16 cellular contexts compared by ENCODE assay signal in genomic region chr18:10040287-10041011, GRCh38.
DNase-seq lines count a peak whose midpoint lies in the region; ATAC-seq, FAIRE-seq and TF ChIP-seq lines count a peak whose summit lies in the region.
"Had no signal": no experiment of that assay in that cellular context is flagged by ENCODE, and none has a peak within 500 bp of the region (broad histone marks: within the 10 kb centered on the region; RNA-seq: fewer than 3 reads in every experiment).

No MANE protein-coding gene starts in this region.

- no peak overlapping the region for H3K9ac ChIP-seq in duodenal mucosa (ENCODE audit: low read depth in 1 of 2, low read length in 2 of 2)

- ATAC-seq in left lung = peak; percentile 70
- no peak for ATAC-seq in GM21723 (IDR thresholded peaks at IDR 0.05; ENCODE audit: unreplicated experiment)

- H3K4me1 ChIP-seq in duodenal mucosa (ENCODE audit: control insufficient read depth in 1 of 2, insufficient read depth in 2 of 2, low read length in 2 of 2) = no peaks in the 10 kb centered on the region
- H3K4me1 ChIP-seq in left lung = peaks cover 0 to 4% of the 10 kb centered on the region in 2 donors
- no peaks in the 10 kb centered on the region for H3K4me1 ChIP-seq in small intestine (ENCODE audit: control insufficient read depth in 2 of 2, insufficient read depth in 1 of 2, low read depth in 1 of 2, low read length in 1 of 2)

- intact Hi-C loops in left lung (cut with DNase I) = no loop called here

- WGBS in small intestine, 3 donors = 35 to 50% (median 39%) methylated on average over 4 of the region's 4 CpGs

- H3K27ac ChIP-seq in duodenal mucosa (ENCODE audit: low read depth, low read length) (peak overlapping the region; percentile 16), left lung (peak overlapping the region; percentile 23 to 44), small intestine (ENCODE audit: low read depth in 1 of 2, low read length in 1 of 2) (peak overlapping the region in 1 of 2 donors; percentile 64)
- H3K27ac ChIP-seq: HL-60 had no signal

- peaks cover 2 to 8% of the 10 kb centered on the region in 2 donors for H3K9me3 ChIP-seq in duodenal mucosa (ENCODE audit: control insufficient read depth in 1 of 2, low read length in 2 of 2)
- peaks cover 0 to 32% of the 10 kb centered on the region in 2 donors for H3K9me3 ChIP-seq in left lung
- no peaks in the 10 kb centered on the region for H3K9me3 ChIP-seq in small intestine (ENCODE audit: control insufficient read depth, low read depth)

- H3K4me3 ChIP-seq in duodenal mucosa (ENCODE audit: low read depth in 1 of 2, low read length in 2 of 2) (no peak overlapping the region), left lung (no peak overlapping the region), small intestine (ENCODE audit: low read depth in 1 of 2, low read length in 2 of 2) (no peak overlapping the region)

- H3K36me3 ChIP-seq in duodenal mucosa (ENCODE audit: control insufficient read depth in 1 of 2, insufficient read depth in 2 of 2, low read length in 2 of 2) (no peaks in the 10 kb centered on the region), left lung (no peaks in the 10 kb centered on the region), small intestine (ENCODE audit: control insufficient read depth in 2 of 2, insufficient read depth in 2 of 2, low read length in 2 of 2) (no peaks in the 10 kb centered on the region)

- H3K27me3 ChIP-seq in duodenal mucosa (ENCODE audit: control insufficient read depth in 1 of 2, insufficient read depth in 2 of 2, low read length in 2 of 2) = no peaks in the 10 kb centered on the region
- H3K27me3 ChIP-seq in left lung = no peaks in the 10 kb centered on the region
- H3K27me3 ChIP-seq in small intestine (ENCODE audit: control insufficient read depth in 2 of 2, insufficient read depth in 2 of 2, low read length in 2 of 2) = no peaks in the 10 kb centered on the region

- no peak for TF ChIP-seq CTCF in left lung (IDR thresholded peaks at IDR 0.05)

- FAIRE-seq in small intestine (lab: Jason Lieb, UNC) = no peak
- FAIRE-seq: RCC 7860 had no signal

- DNase-seq in H4 (ENCODE audit: low spot score) = peak; percentile 21
- no peak for DNase-seq in left lung
- peak; percentile 20 for DNase-seq in small intestine
- no peak for DNase-seq in NK-92 treated with Interleukin-12 subunit alpha and Interleukin-12 subunit beta, amount 100 ng/mL, for 24 hours (lab: John Stamatoyannopoulos, UW)
- no peak for DNase-seq in GM19238 (ENCODE audit: insufficient read length, low spot score)
- no peak for DNase-seq in NCI-H1048 (lab: John Stamatoyannopoulos, UW)
- DNase-seq: activated naive CD4-positive, alpha-beta T cell treated with anti-CD3 and anti-CD28 coated beads, Interleukin-2, amount 10 ng/mL, durations not matched to agents 7 days and 5 days; AML-193; hypothalamus; mesendoderm; NCI-H345; T-helper 9 cell had no signal

Comparison
In these comparisons a context has a peak if more than half of its experiments do, and no peak if none do; other contexts are left out.
1. DNase-seq: peak in H4 (single experiment) and small intestine (single experiment); none in left lung (0 of 2), NK-92 treated with Interleukin-12 subunit alpha and Interleukin-12 subunit beta, amount 100 ng/mL, for 24 hours (single experiment), GM19238 (single experiment) and NCI-H1048 (single experiment).